1 cellular context compared by ENCODE assay signal in the genomic region with DNA sequence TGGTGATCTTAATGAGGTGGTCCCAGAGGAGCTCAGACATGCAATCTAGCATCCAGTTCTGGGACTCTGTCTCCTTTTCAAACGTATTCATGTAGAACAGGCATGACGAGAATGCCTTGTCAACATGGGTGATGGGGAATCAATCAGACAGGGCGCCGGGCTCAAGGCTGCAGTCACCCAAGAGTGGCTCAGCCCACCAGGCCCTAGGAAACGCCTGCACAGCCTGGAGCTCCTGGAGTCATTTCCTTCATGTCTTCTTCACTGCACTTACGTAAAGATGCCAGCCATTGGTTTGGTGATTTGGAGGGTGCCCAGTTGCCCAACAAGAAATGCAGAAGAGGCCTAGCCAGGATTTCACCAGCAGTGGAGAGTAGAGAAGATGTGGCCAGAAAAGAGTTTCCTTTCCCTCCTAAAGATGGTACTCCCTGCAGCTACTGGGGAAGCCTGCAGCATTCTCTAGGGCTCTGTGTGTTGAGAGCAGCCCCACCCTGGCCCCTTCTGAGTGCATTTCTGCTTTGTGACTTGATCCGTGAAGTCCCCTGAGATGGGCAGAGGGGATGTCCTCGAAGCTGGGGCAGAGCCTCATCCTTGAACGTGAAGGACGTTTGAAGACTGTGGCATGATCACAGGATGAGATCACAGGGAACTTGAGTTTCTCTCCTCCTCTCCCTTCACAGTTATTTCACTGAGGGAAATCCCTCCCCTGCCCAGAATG.
TF ChIP-seq lines count a peak whose summit lies in the region.

No MANE protein-coding gene starts in this region.

TF ChIP-seq in K562, 482 proteins besides CTCF, POLR2A, EP300 and RAD21:
- no peak for TF ChIP-seq NR4A1 (CRISPR knock-in tag; IDR thresholded peaks at IDR 0.05)
- TF ChIP-seq NR4A1 (tag; IDR thresholded peaks at IDR 0.05): no peak
- no peak for TF ChIP-seq MEF2A (IDR thresholded peaks at IDR 0.05; ENCODE audit: control insufficient read depth, low read depth, low read length)
- no peak for TF ChIP-seq PHF8 (IDR thresholded peaks at IDR 0.05; ENCODE audit: borderline replicate concordance, low read length)
- no peak for TF ChIP-seq SMAD3 (CRISPR knock-in tag; conservative IDR thresholded peaks at IDR 0.05)
- TF ChIP-seq, protein P1, sequence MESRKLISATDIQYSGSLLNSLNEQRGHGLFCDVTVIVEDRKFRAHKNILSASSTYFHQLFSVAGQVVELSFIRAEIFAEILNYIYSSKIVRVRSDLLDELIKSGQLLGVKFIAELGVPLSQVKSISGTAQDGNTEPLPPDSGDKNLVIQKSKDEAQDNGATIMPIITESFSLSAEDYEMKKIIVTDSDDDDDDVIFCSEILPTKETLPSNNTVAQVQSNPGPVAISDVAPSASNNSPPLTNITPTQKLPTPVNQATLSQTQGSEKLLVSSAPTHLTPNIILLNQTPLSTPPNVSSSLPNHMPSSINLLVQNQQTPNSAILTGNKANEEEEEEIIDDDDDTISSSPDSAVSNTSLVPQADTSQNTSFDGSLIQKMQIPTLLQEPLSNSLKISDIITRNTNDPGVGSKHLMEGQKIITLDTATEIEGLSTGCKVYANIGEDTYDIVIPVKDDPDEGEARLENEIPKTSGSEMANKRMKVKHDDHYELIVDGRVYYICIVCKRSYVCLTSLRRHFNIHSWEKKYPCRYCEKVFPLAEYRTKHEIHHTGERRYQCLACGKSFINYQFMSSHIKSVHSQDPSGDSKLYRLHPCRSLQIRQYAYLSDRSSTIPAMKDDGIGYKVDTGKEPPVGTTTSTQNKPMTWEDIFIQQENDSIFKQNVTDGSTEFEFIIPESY (CRISPR knock-in tag; IDR thresholded peaks at IDR 0.05): no peak
- no peak for TF ChIP-seq OTX1 (CRISPR knock-in tag; IDR thresholded peaks at IDR 0.05)
- no peak for TF ChIP-seq CSDE1 (IDR thresholded peaks at IDR 0.05)
- TF ChIP-seq, protein P2, sequence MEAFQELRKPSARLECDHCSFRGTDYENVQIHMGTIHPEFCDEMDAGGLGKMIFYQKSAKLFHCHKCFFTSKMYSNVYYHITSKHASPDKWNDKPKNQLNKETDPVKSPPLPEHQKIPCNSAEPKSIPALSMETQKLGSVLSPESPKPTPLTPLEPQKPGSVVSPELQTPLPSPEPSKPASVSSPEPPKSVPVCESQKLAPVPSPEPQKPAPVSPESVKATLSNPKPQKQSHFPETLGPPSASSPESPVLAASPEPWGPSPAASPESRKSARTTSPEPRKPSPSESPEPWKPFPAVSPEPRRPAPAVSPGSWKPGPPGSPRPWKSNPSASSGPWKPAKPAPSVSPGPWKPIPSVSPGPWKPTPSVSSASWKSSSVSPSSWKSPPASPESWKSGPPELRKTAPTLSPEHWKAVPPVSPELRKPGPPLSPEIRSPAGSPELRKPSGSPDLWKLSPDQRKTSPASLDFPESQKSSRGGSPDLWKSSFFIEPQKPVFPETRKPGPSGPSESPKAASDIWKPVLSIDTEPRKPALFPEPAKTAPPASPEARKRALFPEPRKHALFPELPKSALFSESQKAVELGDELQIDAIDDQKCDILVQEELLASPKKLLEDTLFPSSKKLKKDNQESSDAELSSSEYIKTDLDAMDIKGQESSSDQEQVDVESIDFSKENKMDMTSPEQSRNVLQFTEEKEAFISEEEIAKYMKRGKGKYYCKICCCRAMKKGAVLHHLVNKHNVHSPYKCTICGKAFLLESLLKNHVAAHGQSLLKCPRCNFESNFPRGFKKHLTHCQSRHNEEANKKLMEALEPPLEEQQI (IDR thresholded peaks at IDR 0.05): no peak
- no peak for TF ChIP-seq RFX7 (CRISPR knock-in tag; IDR thresholded peaks at IDR 0.05)
- TF ChIP-seq, protein P3, sequence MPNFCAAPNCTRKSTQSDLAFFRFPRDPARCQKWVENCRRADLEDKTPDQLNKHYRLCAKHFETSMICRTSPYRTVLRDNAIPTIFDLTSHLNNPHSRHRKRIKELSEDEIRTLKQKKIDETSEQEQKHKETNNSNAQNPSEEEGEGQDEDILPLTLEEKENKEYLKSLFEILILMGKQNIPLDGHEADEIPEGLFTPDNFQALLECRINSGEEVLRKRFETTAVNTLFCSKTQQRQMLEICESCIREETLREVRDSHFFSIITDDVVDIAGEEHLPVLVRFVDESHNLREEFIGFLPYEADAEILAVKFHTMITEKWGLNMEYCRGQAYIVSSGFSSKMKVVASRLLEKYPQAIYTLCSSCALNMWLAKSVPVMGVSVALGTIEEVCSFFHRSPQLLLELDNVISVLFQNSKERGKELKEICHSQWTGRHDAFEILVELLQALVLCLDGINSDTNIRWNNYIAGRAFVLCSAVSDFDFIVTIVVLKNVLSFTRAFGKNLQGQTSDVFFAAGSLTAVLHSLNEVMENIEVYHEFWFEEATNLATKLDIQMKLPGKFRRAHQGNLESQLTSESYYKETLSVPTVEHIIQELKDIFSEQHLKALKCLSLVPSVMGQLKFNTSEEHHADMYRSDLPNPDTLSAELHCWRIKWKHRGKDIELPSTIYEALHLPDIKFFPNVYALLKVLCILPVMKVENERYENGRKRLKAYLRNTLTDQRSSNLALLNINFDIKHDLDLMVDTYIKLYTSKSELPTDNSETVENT (CRISPR knock-in tag; IDR thresholded peaks at IDR 0.05): no peak
